In genomic region chr1:206469933-206470691, GRCh38 we compare ENCODE assay signal across 1 cellular context.
TF ChIP-seq lines count a peak whose summit lies in the region.

TSS of gene IKBKE (plus strand) at chr1:206470476. CDS start at chr1:206473228, 2,752 bp downstream.

TF ChIP-seq in HepG2, 621 proteins besides CTCF, POLR2A, EP300 and RAD21 (continued from another document):
- TF ChIP-seq PRDM10 (CRISPR knock-in tag; IDR thresholded peaks at IDR 0.05; ENCODE audit: low read depth) = no peak
- TF ChIP-seq, protein P1, sequence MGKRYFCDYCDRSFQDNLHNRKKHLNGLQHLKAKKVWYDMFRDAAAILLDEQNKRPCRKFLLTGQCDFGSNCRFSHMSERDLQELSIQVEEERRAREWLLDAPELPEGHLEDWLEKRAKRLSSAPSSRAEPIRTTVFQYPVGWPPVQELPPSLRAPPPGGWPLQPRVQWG (CRISPR knock-in tag; IDR thresholded peaks at IDR 0.05; ENCODE audit: borderline replicate concordance, low read depth) = no peak
- no peak for TF ChIP-seq IRF9 (CRISPR knock-in tag; IDR thresholded peaks at IDR 0.05; ENCODE audit: borderline replicate concordance)
- no peak for TF ChIP-seq KAT7 (CRISPR knock-in tag; IDR thresholded peaks at IDR 0.05; ENCODE audit: borderline replicate concordance)
- no peak for TF ChIP-seq ZNF652 (CRISPR knock-in tag; IDR thresholded peaks at IDR 0.05; ENCODE audit: borderline replicate concordance, low read depth)
- 0 out of 2 replicates have a peak, but pooled peaks have one; percentile 46 for TF ChIP-seq ZNF609 (CRISPR knock-in tag; IDR thresholded peaks at IDR 0.05; ENCODE audit: borderline replicate concordance)
- peak; percentile 48; the same call in 1 of the 2 replicates for TF ChIP-seq ZSCAN21 (CRISPR knock-in tag; IDR thresholded peaks at IDR 0.05; ENCODE audit: borderline replicate concordance)
- peak; percentile 45; the same call in 1 of the 2 replicates for TF ChIP-seq MEF2D (CRISPR knock-in tag; IDR thresholded peaks at IDR 0.05)
- no peak for TF ChIP-seq ZNF562 (CRISPR knock-in tag; IDR thresholded peaks at IDR 0.05; ENCODE audit: borderline replicate concordance)
- no peak; the same call in 1 of the 2 replicates for TF ChIP-seq ZNF747 (CRISPR knock-in tag; IDR thresholded peaks at IDR 0.05; ENCODE audit: borderline replicate concordance)
- no peak for TF ChIP-seq NPAS2 (CRISPR knock-in tag; IDR thresholded peaks at IDR 0.05; ENCODE audit: borderline replicate concordance)
- TF ChIP-seq, protein P2, sequence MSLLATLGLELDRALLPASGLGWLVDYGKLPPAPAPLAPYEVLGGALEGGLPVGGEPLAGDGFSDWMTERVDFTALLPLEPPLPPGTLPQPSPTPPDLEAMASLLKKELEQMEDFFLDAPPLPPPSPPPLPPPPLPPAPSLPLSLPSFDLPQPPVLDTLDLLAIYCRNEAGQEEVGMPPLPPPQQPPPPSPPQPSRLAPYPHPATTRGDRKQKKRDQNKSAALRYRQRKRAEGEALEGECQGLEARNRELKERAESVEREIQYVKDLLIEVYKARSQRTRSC (CRISPR knock-in tag; IDR thresholded peaks at IDR 0.05; ENCODE audit: low read depth) = no peak
- no peak for TF ChIP-seq ZNF589 (CRISPR knock-in tag; conservative IDR thresholded peaks at IDR 0.05)
- peak; percentile 88 for TF ChIP-seq ELF1 (CRISPR knock-in tag; IDR thresholded peaks at IDR 0.05)
- TF ChIP-seq ZNF567 (CRISPR knock-in tag; IDR thresholded peaks at IDR 0.05; ENCODE audit: borderline replicate concordance) = no peak
- peak; percentile 7 for TF ChIP-seq ZFX (CRISPR knock-in tag; IDR thresholded peaks at IDR 0.05; ENCODE audit: low read depth)
- TF ChIP-seq POGZ (CRISPR knock-in tag; IDR thresholded peaks at IDR 0.05) = 0 out of 2 replicates have a peak, but pooled peaks have one; percentile 28
- TF ChIP-seq STAT5B (CRISPR knock-in tag; IDR thresholded peaks at IDR 0.05) = no peak
- no peak for TF ChIP-seq TRIM24 (CRISPR knock-in tag; IDR thresholded peaks at IDR 0.05)
- no peak for TF ChIP-seq GABPA (IDR thresholded peaks at IDR 0.05; ENCODE audit: low read depth, low read length)
- TF ChIP-seq GABPA (CRISPR knock-in tag; IDR thresholded peaks at IDR 0.05; ENCODE audit: low read depth) = no peak
- TF ChIP-seq RNF219 (CRISPR knock-in tag; IDR thresholded peaks at IDR 0.05) = no peak
- TF ChIP-seq ELF3 (CRISPR knock-in tag; IDR thresholded peaks at IDR 0.05) = peak; percentile 41; the same call in 1 of the 2 replicates
- TF ChIP-seq, protein P3, sequence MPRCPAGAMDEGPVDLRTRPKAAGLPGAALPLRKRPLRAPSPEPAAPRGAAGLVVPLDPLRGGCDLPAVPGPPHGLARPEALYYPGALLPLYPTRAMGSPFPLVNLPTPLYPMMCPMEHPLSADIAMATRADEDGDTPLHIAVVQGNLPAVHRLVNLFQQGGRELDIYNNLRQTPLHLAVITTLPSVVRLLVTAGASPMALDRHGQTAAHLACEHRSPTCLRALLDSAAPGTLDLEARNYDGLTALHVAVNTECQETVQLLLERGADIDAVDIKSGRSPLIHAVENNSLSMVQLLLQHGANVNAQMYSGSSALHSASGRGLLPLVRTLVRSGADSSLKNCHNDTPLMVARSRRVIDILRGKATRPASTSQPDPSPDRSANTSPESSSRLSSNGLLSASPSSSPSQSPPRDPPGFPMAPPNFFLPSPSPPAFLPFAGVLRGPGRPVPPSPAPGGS (CRISPR knock-in tag; IDR thresholded peaks at IDR 0.05) = no peak
- TF ChIP-seq RXRA (CRISPR knock-in tag; IDR thresholded peaks at IDR 0.05) = no peak
- no peak for TF ChIP-seq FOXJ3 (CRISPR knock-in tag; IDR thresholded peaks at IDR 0.05; ENCODE audit: borderline replicate concordance)
- TF ChIP-seq ZNF883 (CRISPR knock-in tag; IDR thresholded peaks at IDR 0.05; ENCODE audit: not compliant biosample characterization) = peak; percentile 3
- 0 out of 2 replicates have a peak, but pooled peaks have one; percentile 2 for TF ChIP-seq MAFF (IDR thresholded peaks at IDR 0.05; ENCODE audit: low read depth, low read length)
- TF ChIP-seq XRCC5 (optimal IDR thresholded peaks at IDR 0.05; ENCODE audit: low read length) = no peak
- peak; percentile 43; the same call in 1 of the 2 replicates for TF ChIP-seq POLR2G (IDR thresholded peaks at IDR 0.05; ENCODE audit: low read depth, low read length)
- TF ChIP-seq, protein P4, sequence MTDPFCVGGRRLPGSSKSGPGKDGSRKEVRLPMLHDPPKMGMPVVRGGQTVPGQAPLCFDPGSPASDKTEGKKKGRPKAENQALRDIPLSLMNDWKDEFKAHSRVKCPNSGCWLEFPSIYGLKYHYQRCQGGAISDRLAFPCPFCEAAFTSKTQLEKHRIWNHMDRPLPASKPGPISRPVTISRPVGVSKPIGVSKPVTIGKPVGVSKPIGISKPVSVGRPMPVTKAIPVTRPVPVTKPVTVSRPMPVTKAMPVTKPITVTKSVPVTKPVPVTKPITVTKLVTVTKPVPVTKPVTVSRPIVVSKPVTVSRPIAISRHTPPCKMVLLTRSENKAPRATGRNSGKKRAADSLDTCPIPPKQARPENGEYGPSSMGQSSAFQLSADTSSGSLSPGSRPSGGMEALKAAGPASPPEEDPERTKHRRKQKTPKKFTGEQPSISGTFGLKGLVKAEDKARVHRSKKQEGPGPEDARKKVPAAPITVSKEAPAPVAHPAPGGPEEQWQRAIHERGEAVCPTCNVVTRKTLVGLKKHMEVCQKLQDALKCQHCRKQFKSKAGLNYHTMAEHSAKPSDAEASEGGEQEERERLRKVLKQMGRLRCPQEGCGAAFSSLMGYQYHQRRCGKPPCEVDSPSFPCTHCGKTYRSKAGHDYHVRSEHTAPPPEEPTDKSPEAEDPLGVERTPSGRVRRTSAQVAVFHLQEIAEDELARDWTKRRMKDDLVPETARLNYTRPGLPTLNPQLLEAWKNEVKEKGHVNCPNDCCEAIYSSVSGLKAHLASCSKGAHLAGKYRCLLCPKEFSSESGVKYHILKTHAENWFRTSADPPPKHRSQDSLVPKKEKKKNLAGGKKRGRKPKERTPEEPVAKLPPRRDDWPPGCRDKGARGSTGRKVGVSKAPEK (CRISPR knock-in tag; IDR thresholded peaks at IDR 0.05; ENCODE audit: borderline replicate concordance) = 0 out of 2 replicates have a peak, but pooled peaks have one; percentile 84
- TF ChIP-seq ATF7-NPFF (CRISPR knock-in tag; IDR thresholded peaks at IDR 0.05; ENCODE audit: low read depth) = 0 out of 2 replicates have a peak, but pooled peaks have one; percentile 26
